2 cellular contexts compared by ENCODE assay signal in genomic region chr5:131782717-131783116, GRCh38.
"Had no signal": no experiment of that assay in that cellular context is flagged by ENCODE, and none has a peak within 500 bp of the region (broad histone marks: within the 10 kb centered on the region; RNA-seq: fewer than 3 reads in every experiment).

No MANE protein-coding gene starts in this region.

- DNase-seq: GDM1, GF-D8 had no signal
